27 cellular contexts compared by ENCODE assay signal in the genomic region with DNA sequence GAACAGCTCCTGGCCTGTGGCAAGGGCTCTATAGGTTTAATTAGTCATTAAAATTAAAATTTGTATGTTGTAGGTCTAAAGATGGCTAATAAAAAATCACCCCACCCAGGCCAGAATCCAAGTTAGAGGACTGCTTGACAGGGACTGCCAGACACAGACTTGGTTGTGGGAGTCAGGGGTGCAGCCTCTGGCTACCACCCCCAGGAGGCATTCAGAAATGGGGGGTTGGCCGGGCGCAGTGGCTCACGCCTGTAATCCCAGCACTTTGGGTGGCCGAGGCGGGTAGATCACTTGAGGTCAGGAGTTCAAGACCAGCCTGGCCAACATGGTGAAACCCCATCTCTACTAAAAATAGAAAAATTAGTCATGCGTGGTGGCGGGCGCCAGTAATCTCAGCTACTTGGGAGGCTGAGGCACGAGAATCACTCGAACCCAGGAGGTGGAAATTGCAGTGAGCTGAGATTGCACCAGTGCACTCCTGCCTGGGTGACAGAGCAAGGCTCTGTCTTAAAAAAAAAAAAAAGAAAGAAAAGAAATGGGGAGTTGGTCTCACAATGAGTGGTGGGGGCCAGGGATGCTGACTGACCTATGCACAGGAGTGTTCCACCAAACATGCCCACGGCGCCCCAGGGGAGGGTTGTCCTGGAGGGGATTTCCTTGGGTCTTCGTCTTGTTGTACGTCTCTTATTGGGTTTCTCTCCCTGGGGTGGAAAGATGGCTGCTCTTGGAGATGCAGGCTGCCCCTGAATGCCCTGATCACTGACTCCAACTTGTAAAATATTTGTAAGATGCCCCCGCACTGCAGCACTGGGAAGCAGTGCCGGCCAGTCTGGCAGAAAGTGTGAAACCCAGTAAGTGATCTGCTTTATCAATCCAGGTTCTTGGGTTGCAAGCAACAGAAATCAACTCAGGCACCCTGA.
DNase-seq lines count a peak whose midpoint lies in the region; ATAC-seq, FAIRE-seq and TF ChIP-seq lines count a peak whose summit lies in the region.
"Had no signal": no experiment of that assay in that cellular context is flagged by ENCODE, and none has a peak within 500 bp of the region (broad histone marks: within the 10 kb centered on the region; RNA-seq: fewer than 3 reads in every experiment).

No MANE protein-coding gene starts in this region.

- no peaks in the 10 kb centered on the region for H3K4me1 ChIP-seq in A673 (ENCODE audit: insufficient read depth, low read length, poor library complexity, severe bottlenecking)

- intact Hi-C loops in A673 (cut with micrococcal nuclease; ENCODE audit: unreplicated experiment), result no loop called here

- CTCF ChIA-PET in AG04450 (lab: Charles Lee), result no interaction called here
- CTCF ChIA-PET in RWPE1 (lab: Yijun Ruan, JAX), result interaction anchor here (0.7 kb wide), 1 partner anchor 8 kb away, joined by 3 read pairs; no protein-coding TSS in a partner anchor
- CTCF ChIA-PET in A673 (lab: Charles Lee), result no interaction called here

- no peaks in the 10 kb centered on the region for H3K27me3 Mint-ChIP-seq in nephron progenitor cell (ENCODE audit: low read depth, poor library complexity)
- H3K27me3 Mint-ChIP-seq: activated CD4-positive, alpha-beta T cell treated with anti-CD3 and anti-CD28 coated beads for 36 hours; central memory CD8-positive, alpha-beta T cell; stimulated activated naive CD8-positive, alpha-beta T cell treated with anti-CD3 and anti-CD28 coated beads, Interleukin-15, Interleukin-2, amounts not matched to agents 100 ng/mL and 50 ng/mL, for 24 hours had no signal

- H3K9me3 ChIP-seq in AG04450 (ENCODE audit: control insufficient read depth, insufficient read depth, low read length) (peaks cover 5% of the 10 kb centered on the region; the same call in 1 of the 2 replicates), A673 (ENCODE audit: low read depth, low read length, poor library complexity, severe bottlenecking) (peaks cover 8% of the 10 kb centered on the region)
- H3K9me3 ChIP-seq: MG63 had no signal

- H3K4me3 ChIP-seq in AG04450 (ENCODE audit: low read depth, low read length), result no peak overlapping the region
- H3K4me3 ChIP-seq in A673 (ENCODE audit: low read depth, low read length, poor library complexity, severe bottlenecking), result no peak overlapping the region
- H3K4me3 ChIP-seq: A549, esophagus squamous epithelium, K562, MG63, thoracic aorta had no signal

- H3K27ac ChIP-seq in AG04450 (ENCODE audit: low read depth, low read length) (peak overlapping the region; percentile 39), RWPE1 (peak overlapping the region; percentile 96), A673 (ENCODE audit: low read depth, low read length, poor library complexity, severe bottlenecking) (no peak overlapping the region)
- H3K27ac ChIP-seq: A549, esophagus squamous epithelium, thoracic aorta had no signal

- H3K4me1 Mint-ChIP-seq in nephron progenitor cell, result peaks cover 21% of the 10 kb centered on the region
- H3K4me1 Mint-ChIP-seq: activated CD4-positive, alpha-beta T cell treated with anti-CD3 and anti-CD28 coated beads for 36 hours had no signal

- no TSS peak for BruUV-seq in A673 (replicated peaks; lab: Mats Ljungman, UMichigan)

- H3K27ac Mint-ChIP-seq in nephron progenitor cell, result no peak overlapping the region
- H3K27ac Mint-ChIP-seq: activated CD4-positive, alpha-beta T cell treated with anti-CD3 and anti-CD28 coated beads for 36 hours; stimulated activated naive CD8-positive, alpha-beta T cell treated with anti-CD3 and anti-CD28 coated beads, Interleukin-15, Interleukin-2, amounts not matched to agents 100 ng/mL and 50 ng/mL, for 24 hours had no signal

- DNase-seq in AG04450 (ENCODE audit: low read depth, low spot score) (no peak), GM18507 (ENCODE audit: extremely low spot score, insufficient read length, low read depth) (no peak), RWPE1 (ENCODE audit: low spot score) (no peak), nephron progenitor cell (no peak), DMS114 treated with DMSO at 0.1 percent for 48 hours (lab: John Stamatoyannopoulos, UW; ENCODE audit: unreplicated experiment) (no peak), A673 (ENCODE audit: low spot score) (no peak)
- DNase-seq: activated CD4-positive, alpha-beta T cell treated with anti-CD3 and anti-CD28 coated beads for 36 hours; activated gamma-delta T cell treated with Interleukin-2 at 50 U/mL for 16 hours; activated T-cell treated with anti-CD3 and anti-CD28 coated beads, Interleukin-2, amount 50 U/mL, for 1 hour; COR-L47; DMS79; esophagus squamous epithelium; MG63; NCI-H1417; NCI-H2081; NCI-H345; T-helper 2 cell had no signal

- H3K27me3 ChIP-seq in AG04450 (ENCODE audit: control insufficient read depth, insufficient read depth, low read length), result no peaks in the 10 kb centered on the region
- H3K27me3 ChIP-seq in A673 (replicated peaks; ENCODE audit: insufficient read depth, low read depth, low read length, poor library complexity), result no peaks in the 10 kb centered on the region
- H3K27me3 ChIP-seq: esophagus squamous epithelium, MG63 had no signal

- peak overlapping the region; percentile 26 for H3K4me3 Mint-ChIP-seq in nephron progenitor cell
- H3K4me3 Mint-ChIP-seq: activated CD4-positive, alpha-beta T cell treated with anti-CD3 and anti-CD28 coated beads for 36 hours; central memory CD8-positive, alpha-beta T cell; stimulated activated naive CD8-positive, alpha-beta T cell treated with anti-CD3 and anti-CD28 coated beads, Interleukin-15, Interleukin-2, amounts not matched to agents 100 ng/mL and 50 ng/mL, for 24 hours had no signal

- peak; percentile 59 for FAIRE-seq in GM18507 (lab: Jason Lieb, UNC)
- FAIRE-seq: endometrium, frontal cortex, K562 had no signal

- H3K36me3 ChIP-seq in A673 (ENCODE audit: insufficient read depth, low read length, poor library complexity, severe bottlenecking), result no peaks in the 10 kb centered on the region
- H3K36me3 ChIP-seq: thoracic aorta had no signal

- H3K9me3 Mint-ChIP-seq in nephron progenitor cell, result peaks cover 19% of the 10 kb centered on the region

- TF ChIP-seq CTCF in AG04450 (IDR thresholded peaks at IDR 0.05; ENCODE audit: low read depth, low read length) (no peak), RWPE1 (conservative IDR thresholded peaks at IDR 0.05; ENCODE audit: low read depth) (no peak), nephron progenitor cell (IDR thresholded peaks at IDR 0.05) (no peak), A673 (conservative IDR thresholded peaks at IDR 0.05; ENCODE audit: low read depth, low read length) (no peak)

- H3K36me3 Mint-ChIP-seq in nephron progenitor cell (ENCODE audit: low read depth), result peaks cover 44% of the 10 kb centered on the region

- POLR2A ChIA-PET in AG04450 (lab: Yijun Ruan, JAX) (no interaction called here), RWPE1 (lab: Yijun Ruan, JAX; ENCODE audit: low non-redundant PET) (no interaction called here), A673 (lab: Charles Lee; ENCODE audit: low non-redundant PET) (no interaction called here)

- ATAC-seq in HG02623 (IDR thresholded peaks at IDR 0.05; ENCODE audit: unreplicated experiment) (no peak), HG02610 (IDR thresholded peaks at IDR 0.05; ENCODE audit: unreplicated experiment) (no peak)
- ATAC-seq: A549; activated CD4-positive, alpha-beta T cell treated with anti-CD3 and anti-CD28 coated beads for 36 hours; K562; SK-N-SH treated with all-trans-retinoic acid at 6 μM for 48 hours had no signal
